Comparison of ENCODE assay signal across 22 cellular contexts in genomic region chrX:135605906-135606305, GRCh38.
DNase-seq lines count a peak whose midpoint lies in the region; ATAC-seq and TF ChIP-seq lines count a peak whose summit lies in the region.
"Had no signal": no experiment of that assay in that cellular context is flagged by ENCODE, and none has a peak within 500 bp of the region (broad histone marks: within the 10 kb centered on the region; RNA-seq: fewer than 3 reads in every experiment).

No MANE protein-coding gene starts in this region.

- no TSS peak for BruUV-seq in mammary epithelial cell (replicated peaks; lab: Mats Ljungman, UMichigan)

- CTCF ChIA-PET in mammary epithelial cell (lab: Charles Lee; ENCODE audit: low non-redundant PET), result no interaction called here

- DNase-seq in NCI-H2171 treated with DMSO at 0.1 percent for 48 hours (lab: John Stamatoyannopoulos, UW) (peak; percentile 24), NCI-H2171 (lab: John Stamatoyannopoulos, UW) (no peak), NCI-H69 (lab: John Stamatoyannopoulos, UW) (peak; percentile 49), cerebellar nuclear complex (lab: John Stamatoyannopoulos, UW) (peak; percentile 1 to 44), mammary epithelial cell (no peak)
- no peak for DNase-seq in stimulated activated naive CD8-positive, alpha-beta T cell treated with anti-CD3 and anti-CD28 coated beads, Interleukin-15, Interleukin-2, amounts not matched to agents 100 U/mL and 50 U/mL, for 24 hours
- DNase-seq in stimulated activated CD4-positive, alpha-beta T cell treated with anti-CD3 and anti-CD28 coated beads, Interleukin-15, amount 100 ng/mL, for 24 hours, result no peak
- DNase-seq: 8988T; ACHN; AML-193; BE2C; CD4-positive, alpha-beta T cell; CD8-positive, alpha-beta memory T cell; DMS153; DND-41; GDM1; H9 had no signal

- H4K20me1 ChIP-seq in mammary epithelial cell (ENCODE audit: insufficient read depth, low read length), result no peaks in the 10 kb centered on the region
- H4K20me1 ChIP-seq: BLaER1 treated with 17β-estradiol and CSF1 and Interleukin-3, amounts not matched to agents 10 nM and 100 nM had no signal

- ATAC-seq in stimulated activated naive CD8-positive, alpha-beta T cell treated with anti-CD3 and anti-CD28 coated beads, Interleukin-15, Interleukin-2, amounts not matched to agents 100 U/mL and 50 U/mL, for 24 hours, result no peak
- ATAC-seq: A549, GM12878, GM23338, HCT116 had no signal

- no peak for TF ChIP-seq CTCF in mammary epithelial cell (conservative IDR thresholded peaks at IDR 0.05 in 1 of 2, IDR thresholded peaks at IDR 0.05 in 1 of 2; ENCODE audit: extremely low read depth in 1 of 2, insufficient read depth in 1 of 2, low read depth in 1 of 2, low read length in 2 of 2)

- no peaks in the 10 kb centered on the region for H3K36me3 ChIP-seq in mammary epithelial cell (ENCODE audit: insufficient read depth, low read length)
- H3K36me3 ChIP-seq: BE2C; BLaER1 treated with 17β-estradiol and CSF1 and Interleukin-3, amounts not matched to agents 10 nM and 100 nM had no signal

- intact Hi-C loops in mammary epithelial cell (cut with micrococcal nuclease), result no loop called here

- no peak overlapping the region for H2AFZ ChIP-seq in mammary epithelial cell (ENCODE audit: low read depth, low read length)
- H2AFZ ChIP-seq: GM23338 had no signal

- H3K9ac ChIP-seq in mammary epithelial cell (ENCODE audit: insufficient read depth, low read length), result no peak overlapping the region
- H3K9ac ChIP-seq: BLaER1 treated with 17β-estradiol and CSF1 and Interleukin-3, amounts not matched to agents 10 nM and 100 nM had no signal

- H3K79me2 ChIP-seq in mammary epithelial cell (ENCODE audit: insufficient read depth, low read length), result no peaks in the 10 kb centered on the region

- no peaks in the 10 kb centered on the region for H3K9me3 ChIP-seq in mammary epithelial cell (replicated peaks; ENCODE audit: insufficient read depth, low read length)
- H3K9me3 ChIP-seq: A549, BE2C had no signal

- H3K4me2 ChIP-seq in mammary epithelial cell (ENCODE audit: insufficient read depth, low read depth, low read length), result no peak overlapping the region
- H3K4me2 ChIP-seq: A549; BLaER1 treated with 17β-estradiol and CSF1 and Interleukin-3, amounts not matched to agents 10 nM and 100 nM; GM23338 had no signal

- dilution Hi-C loops in mammary epithelial cell (cut with HindIII; ENCODE audit: low sequenced_read_pairs), result no loop called here

- no peak overlapping the region for H3K27ac ChIP-seq in mammary epithelial cell (ENCODE audit: insufficient read depth, low read depth, low read length)
- H3K27ac ChIP-seq: A549; BLaER1 treated with 17β-estradiol and CSF1 and Interleukin-3, amounts not matched to agents 10 nM and 100 nM had no signal

- H3K27me3 ChIP-seq in mammary epithelial cell (ENCODE audit: insufficient read depth, low read length), result no peaks in the 10 kb centered on the region
- H3K27me3 ChIP-seq: BE2C had no signal

- 92% methylated on average over 3 of the region's 6 CpGs for whole genome bisulfite sequencing in mammary epithelial cell (ENCODE audit: low coverage, missing lambda C conversion rate)

- H3K4me1 ChIP-seq in mammary epithelial cell (ENCODE audit: insufficient read depth, low read length), result no peaks in the 10 kb centered on the region
- H3K4me1 ChIP-seq: A549; BE2C; BLaER1 treated with 17β-estradiol and CSF1 and Interleukin-3, amounts not matched to agents 10 nM and 100 nM had no signal

- no peak overlapping the region for H3K4me3 ChIP-seq in mammary epithelial cell (replicated peaks in 1 of 3; ENCODE audit: insufficient read depth in 1 of 3, low read depth in 2 of 3, low read length in 3 of 3)
- H3K4me3 ChIP-seq: A549; BLaER1 treated with 17β-estradiol and CSF1 and Interleukin-3, amounts not matched to agents 10 nM and 100 nM; GM12878; GM23338 had no signal

- in situ Hi-C loops in mammary epithelial cell (cut with MboI; ENCODE audit: low sequenced_read_pairs in 2 of 2), result no loop called here

Comparison
In these comparisons a context has a peak if more than half of its experiments do, and no peak if none do; other contexts are left out.
1. DNase-seq: peak in NCI-H2171 treated with DMSO at 0.1 percent for 48 hours (single experiment), NCI-H69 (single experiment) and cerebellar nuclear complex (2 of 2); none in NCI-H2171 (single experiment), mammary epithelial cell (single experiment), stimulated activated naive CD8-positive, alpha-beta T cell treated with anti-CD3 and anti-CD28 coated beads, Interleukin-15, Interleukin-2, amounts not matched to agents 100 U/mL and 50 U/mL, for 24 hours (single experiment) and stimulated activated CD4-positive, alpha-beta T cell treated with anti-CD3 and anti-CD28 coated beads, Interleukin-15, amount 100 ng/mL, for 24 hours (single experiment).